Comparison of ENCODE assay signal across 8 cellular contexts in the genomic region with DNA sequence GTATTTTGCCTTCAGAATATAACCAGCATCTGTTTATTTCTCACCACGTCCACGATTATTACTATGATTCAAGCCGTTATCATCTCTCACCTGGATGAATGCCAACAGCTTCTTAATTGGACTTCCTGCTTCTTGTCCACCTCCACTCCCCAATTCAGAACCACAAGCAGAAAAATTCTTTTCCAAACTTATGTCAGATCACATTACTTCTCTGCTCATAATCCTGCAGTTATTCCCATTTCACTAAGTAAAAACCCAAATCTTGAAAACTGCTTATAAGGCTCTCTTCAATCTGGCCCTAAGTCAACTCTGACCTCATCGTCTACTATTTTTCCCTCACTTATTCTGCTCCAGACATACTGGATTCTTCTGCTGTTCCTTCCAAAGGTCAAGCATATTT. TPM values are rescaled to one million over a fixed set of nuclear protein-coding genes. Genes with fewer than 3 reads are reported as not detected.
DNase-seq lines count a peak whose midpoint lies in the region; ATAC-seq and TF ChIP-seq lines count a peak whose summit lies in the region.

No MANE protein-coding gene starts in this region.

- peaks cover 2% of the 10 kb centered on the region for H3K9me3 Mint-ChIP-seq in chondrocyte (ENCODE audit: low read depth)

- DNase-seq in HCEC 1CT: peak; percentile 84
- no peak for DNase-seq in Panc1 (ENCODE audit: low read depth, low spot score)
- DNase-seq in fibroblast of villous mesenchyme (ENCODE audit: low read depth): peak; percentile 70
- DNase-seq in 8988T: no peak
- no peak for DNase-seq in chondrocyte (ENCODE audit: low spot score)
- DNase-seq in posterior cingulate gyrus: no peak
- DNase-seq in GM19238 (ENCODE audit: insufficient read length, low spot score): no peak

- H3K4me1 ChIP-seq in Panc1 (ENCODE audit: control insufficient read depth, insufficient read depth, low read length) (peaks cover 15% of the 10 kb centered on the region), skeletal muscle tissue (ENCODE audit: control insufficient read depth in 3 of 3, insufficient read depth in 3 of 3, low read length in 3 of 3) (peaks cover 17 to 31% (median 21%) of the 10 kb centered on the region in 3 donors)

- peaks cover 2% of the 10 kb centered on the region; the same call in 1 of the 2 replicates for H3K36me3 ChIP-seq in Panc1 (ENCODE audit: control insufficient read depth, insufficient read depth, low read length)
- no peaks in the 10 kb centered on the region for H3K36me3 ChIP-seq in skeletal muscle tissue (ENCODE audit: control insufficient read depth in 3 of 3, insufficient read depth in 3 of 3, low read length in 3 of 3)

- peak overlapping the region; percentile 93 to 97 for H3K4me3 ChIP-seq in Panc1 (ENCODE audit: low read depth in 2 of 2, low read length in 2 of 2)
- peak overlapping the region; percentile 21 for H3K4me3 ChIP-seq in fibroblast of villous mesenchyme (ENCODE audit: low read depth, low read length)
- peak overlapping the region; percentile 82 to 98 (median 87) for H3K4me3 ChIP-seq in skeletal muscle tissue (ENCODE audit: low read length in 3 of 3)

- in situ Hi-C loops in Panc1 (cut with HindIII; ENCODE audit: low pct_unique_long_range_greater_than_20kb, low sequenced_read_pairs): no loop called here

- ATAC-seq in Panc1: no peak

- POLR2A ChIA-PET in Panc1 (lab: Charles Lee): interaction anchor here (0.6 kb wide), 1 partner anchor 739 kb away, joined by 3 read pairs; no protein-coding TSS in a partner anchor

- H3K4me3 Mint-ChIP-seq in chondrocyte (ENCODE audit: unreplicated experiment): no peak overlapping the region

- H3K9ac ChIP-seq in skeletal muscle tissue (ENCODE audit: low read depth in 1 of 3, low read length in 3 of 3): peak overlapping the region in 1 of 3 donors; percentile 0

- TF ChIP-seq CTCF in Panc1 (IDR thresholded peaks at IDR 0.05) (no peak), fibroblast of villous mesenchyme (IDR thresholded peaks at IDR 0.05; ENCODE audit: insufficient read depth, low read depth, low read length) (no peak), chondrocyte (IDR thresholded peaks at IDR 0.05) (no peak)

- H3K27me3 ChIP-seq in Panc1 (ENCODE audit: control insufficient read depth, insufficient read depth, low read length): no peaks in the 10 kb centered on the region
- H3K27me3 ChIP-seq in skeletal muscle tissue (ENCODE audit: control insufficient read depth in 3 of 3, insufficient read depth in 3 of 3, low read length in 3 of 3): no peaks in the 10 kb centered on the region

- peaks cover 3% of the 10 kb centered on the region for H3K36me3 Mint-ChIP-seq in chondrocyte (ENCODE audit: low read depth)

- CTCF ChIA-PET in Panc1 (lab: Charles Lee): interaction anchor here (1.4 kb wide), 1 partner anchor 14 kb away, joined by 10 read pairs; no protein-coding TSS in a partner anchor

- H3K27ac ChIP-seq in Panc1 (ENCODE audit: low read length) (peak overlapping the region; percentile 98), skeletal muscle tissue (ENCODE audit: low read depth, low read length) (peak overlapping the region; percentile 100)

- no TSS peak for BruUV-seq in Panc1 (replicated peaks; lab: Mats Ljungman, UMichigan)

- intact Hi-C loops in Panc1 (cut with micrococcal nuclease; ENCODE audit: unreplicated experiment): no loop called here
- intact Hi-C loops in posterior cingulate gyrus (cut with DNase I): loop anchor here (5.0 kb wide), 1 partner anchor 134 kb away; a partner anchor contains a TSS

- no peaks in the 10 kb centered on the region for H3K27me3 Mint-ChIP-seq in chondrocyte (ENCODE audit: low read depth)

- peaks cover 12% of the 10 kb centered on the region for H3K4me1 Mint-ChIP-seq in chondrocyte (ENCODE audit: low read depth)

- no peak overlapping the region for H3K27ac Mint-ChIP-seq in chondrocyte (ENCODE audit: unreplicated experiment)

- H3K9me3 ChIP-seq in Panc1 (ENCODE audit: control insufficient read depth, insufficient read depth, low read depth, low read length) (no peaks in the 10 kb centered on the region; the same call in 1 of the 2 replicates), skeletal muscle tissue (ENCODE audit: control insufficient read depth in 3 of 3, low read length in 3 of 3) (no peaks in the 10 kb centered on the region)

RNA-seq across cellular contexts. Expression of a gene that starts 2.0 kb away (rescaled TPM):
- total RNA-seq in Panc1 (2021; ENCODE audit: unreplicated experiment) (43.8 TPM), fibroblast of villous mesenchyme (25.4 and 25.5 TPM in 2 replicates), skeletal muscle tissue (24.0 TPM), chondrocyte (16.8 to 21.2 TPM (median 20.8 TPM) in 3 replicates)
- polyA plus RNA-seq in Panc1 (2012; ENCODE audit: insufficient read length): 17.4 TPM

Comparison
In these comparisons a context has a peak if more than half of its experiments do, and no peak if none do; other contexts are left out.
1. DNase-seq: peak in HCEC 1CT (single experiment) and fibroblast of villous mesenchyme (single experiment); none in Panc1 (single experiment), 8988T (single experiment), chondrocyte (single experiment), posterior cingulate gyrus (0 of 10) and GM19238 (single experiment).
2. H3K4me3 ChIP-seq: peak in every context shown above with its lines; median percentile 95 in Panc1; 87 in skeletal muscle tissue; 21 in fibroblast of villous mesenchyme.